In genomic region chr11:113317297-113317696, GRCh38 we compare ENCODE assay signal across 20 cellular contexts. TPM values are rescaled to one million over a fixed set of nuclear protein-coding genes. Genes with fewer than 3 reads are reported as not detected.
A peak's percentile ranks its signal among the peaks of the same experiment; 100 is the strongest.
DNase-seq lines count a peak whose midpoint lies in the region; ATAC-seq and TF ChIP-seq lines count a peak whose summit lies in the region.
"Had no signal": no experiment of that assay in that cellular context is flagged by ENCODE, and none has a peak within 500 bp of the region (broad histone marks: within the 10 kb centered on the region; RNA-seq: fewer than 3 reads in every experiment).

No MANE protein-coding gene starts in this region.

- no peak overlapping the region for H3K27ac Mint-ChIP-seq in neural crest cell (ENCODE audit: unreplicated experiment)
- H3K27ac Mint-ChIP-seq: activated CD8-positive, alpha-beta memory T cell treated with anti-CD3 and anti-CD28 coated beads, Interleukin-2, amount 10 ng/mL, durations not matched to agents 7 days and 5 days had no signal

- peaks cover 18% of the 10 kb centered on the region for H3K27me3 Mint-ChIP-seq in neural crest cell (ENCODE audit: low read depth)
- H3K27me3 Mint-ChIP-seq: activated CD8-positive, alpha-beta memory T cell treated with anti-CD3 and anti-CD28 coated beads, Interleukin-2, amount 10 ng/mL, durations not matched to agents 7 days and 5 days; T-cell had no signal

- DNase-seq in DMS153 (lab: John Stamatoyannopoulos, UW): peak; percentile 63
- DNase-seq in NCI-H2029 (lab: John Stamatoyannopoulos, UW): peak; percentile 84
- DNase-seq in NCI-H748 (lab: John Stamatoyannopoulos, UW; ENCODE audit: unreplicated experiment): peak; percentile 79
- no peak for DNase-seq in neural crest cell (ENCODE audit: low read depth, low spot score)
- DNase-seq in UCSD-AML1 (lab: John Stamatoyannopoulos, UW; ENCODE audit: unreplicated experiment): no peak
- DNase-seq: activated CD4-positive, alpha-beta T cell treated with anti-CD3 and anti-CD28 coated beads for 1 hour; activated CD8-positive, alpha-beta memory T cell treated with anti-CD3 and anti-CD28 coated beads, Interleukin-2, amount 10 ng/mL, durations not matched to agents 7 days and 5 days; brain microvascular endothelial cell; DMS53; effector CD4-positive, alpha-beta T cell; erythroblast; NK-92 treated with Interleukin-12 subunit alpha and Interleukin-12 subunit beta, amount 100 ng/mL, for 24 hours; Peyer's patch; T-cell had no signal

- TF ChIP-seq CTCF in neural crest cell (conservative IDR thresholded peaks at IDR 0.05): no peak

- no peak for ATAC-seq in GM18861 (IDR thresholded peaks at IDR 0.05; ENCODE audit: unreplicated experiment)
- ATAC-seq in GM21390 (IDR thresholded peaks at IDR 0.05; ENCODE audit: unreplicated experiment): no peak
- ATAC-seq: activated CD8-positive, alpha-beta memory T cell treated with anti-CD3 and anti-CD28 coated beads, Interleukin-2, amount 10 ng/mL, durations not matched to agents 7 days and 5 days; foreskin keratinocyte; GM12878; left lobe of liver; T-cell had no signal

- H3K4me1 Mint-ChIP-seq in neural crest cell: peaks cover 16% of the 10 kb centered on the region

- H3K4me3 Mint-ChIP-seq in neural crest cell: peak overlapping the region; percentile 52
- H3K4me3 Mint-ChIP-seq: activated CD8-positive, alpha-beta memory T cell treated with anti-CD3 and anti-CD28 coated beads, Interleukin-2, amount 10 ng/mL, durations not matched to agents 7 days and 5 days; CD14-positive monocyte had no signal

- peaks cover 3% of the 10 kb centered on the region for H3K9me3 Mint-ChIP-seq in neural crest cell

- peaks cover 29% of the 10 kb centered on the region for H3K36me3 Mint-ChIP-seq in neural crest cell (ENCODE audit: low read depth)

RNA-seq across cellular contexts. Expression of gene TTC12, which starts 2.9 kb away (rescaled TPM):
- total RNA-seq in neural crest cell: 20.5 and 21.6 TPM in 2 replicates

Comparison
In these comparisons a context has a peak if more than half of its experiments do, and no peak if none do; other contexts are left out.
1. DNase-seq: peak in DMS153 (single experiment), NCI-H2029 (single experiment) and NCI-H748 (single experiment); none in neural crest cell (single experiment) and UCSD-AML1 (single experiment).